Comparison of ENCODE assay signal across 15 cellular contexts in genomic region chr14:99768381-99768780, GRCh38. TPM values are rescaled to one million over a fixed set of nuclear protein-coding genes. Genes with fewer than 3 reads are reported as not detected.
DNase-seq lines count a peak whose midpoint lies in the region; FAIRE-seq and TF ChIP-seq lines count a peak whose summit lies in the region.
"Had no signal": no experiment of that assay in that cellular context is flagged by ENCODE, and none has a peak within 500 bp of the region (broad histone marks: within the 10 kb centered on the region; RNA-seq: fewer than 3 reads in every experiment).

No MANE protein-coding gene starts in this region.

- no peak overlapping the region for H3K18ac ChIP-seq in trophoblast cell (ENCODE audit: low read length)

- H2BK5ac ChIP-seq in trophoblast cell (ENCODE audit: low read depth, low read length, poor library complexity): no peak overlapping the region

- H3K79me2 ChIP-seq in trophoblast cell (ENCODE audit: control insufficient read depth, insufficient read depth, low read length, poor library complexity): no peaks in the 10 kb centered on the region

- FAIRE-seq in kidney (lab: Jason Lieb, UNC): no peak
- FAIRE-seq: small intestine had no signal

- H2BK120ac ChIP-seq in trophoblast cell (ENCODE audit: insufficient read depth, low read length, poor library complexity): no peak overlapping the region

- intact Hi-C loops in ascending aorta (cut with DNase I) (loop anchor here (10.0 kb wide), 1 partner anchor 536 kb away; the partner anchor contains the start of gene SLC25A29), kidney (cut with DNase I) (no loop called here), tibial artery (cut with DNase I; ENCODE audit: low total_unique reads) (no loop called here)

- H3K4me3 ChIP-seq in ascending aorta (no peak overlapping the region), kidney (ENCODE audit: low read length in 2 of 2) (no peak overlapping the region), tibial artery (no peak overlapping the region), trophoblast cell (ENCODE audit: low read depth, low read length) (no peak overlapping the region)
- H3K4me3 ChIP-seq: tibial nerve had no signal

- H2BK12ac ChIP-seq in trophoblast cell (ENCODE audit: low read length): no peak overlapping the region

- H3K9ac ChIP-seq in kidney (ENCODE audit: low read length in 2 of 2) (no peak overlapping the region), trophoblast cell (ENCODE audit: low read length) (no peak overlapping the region)

- no peak overlapping the region for H3K14ac ChIP-seq in trophoblast cell (ENCODE audit: low read length)

- H3K9me3 ChIP-seq in ascending aorta: no peaks in the 10 kb centered on the region
- no peaks in the 10 kb centered on the region for H3K9me3 ChIP-seq in kidney (ENCODE audit: control insufficient read depth in 1 of 2, low read length in 2 of 2)
- H3K9me3 ChIP-seq in tibial artery: no peaks in the 10 kb centered on the region
- no peaks in the 10 kb centered on the region for H3K9me3 ChIP-seq in trophoblast cell (ENCODE audit: insufficient read depth, low read depth, low read length)

- H3K27me3 ChIP-seq in ascending aorta (no peaks in the 10 kb centered on the region), tibial artery (no peaks in the 10 kb centered on the region), trophoblast cell (ENCODE audit: insufficient read depth, low read length) (no peaks in the 10 kb centered on the region)
- H3K27me3 ChIP-seq: tibial nerve had no signal

- H2AFZ ChIP-seq in trophoblast cell (ENCODE audit: insufficient read depth, low read length, poor library complexity): no peak overlapping the region

- no peak overlapping the region for H2AK5ac ChIP-seq in trophoblast cell (ENCODE audit: low read length)

- no peak overlapping the region for H4K12ac ChIP-seq in trophoblast cell (ENCODE audit: low read depth, low read length)

- no peak overlapping the region for H4K8ac ChIP-seq in trophoblast cell (ENCODE audit: low read depth, low read length)

- TF ChIP-seq CTCF in ascending aorta (IDR thresholded peaks at IDR 0.05): no peak
- TF ChIP-seq CTCF in kidney (IDR thresholded peaks at IDR 0.05; ENCODE audit: borderline replicate concordance, extremely low read depth, insufficient read depth): no peak
- no peak for TF ChIP-seq CTCF in tibial artery (IDR thresholded peaks at IDR 0.05)

- H3K79me1 ChIP-seq in trophoblast cell (ENCODE audit: low read length): no peaks in the 10 kb centered on the region

- peak overlapping the region; percentile 89 to 95 for H3K27ac ChIP-seq in ascending aorta
- H3K27ac ChIP-seq in kidney (ENCODE audit: low read depth in 2 of 2, low read length in 2 of 2): no peak overlapping the region
- H3K27ac ChIP-seq in tibial artery: peak overlapping the region; percentile 87 to 91
- no peak overlapping the region for H3K27ac ChIP-seq in trophoblast cell (ENCODE audit: low read depth, low read length)

- no CpG with 5 or more reads among the region's 6 CpGs for WGBS in trophoblast cell (ENCODE audit: extremely low coverage, insufficient coverage, insufficient read length)

- H3K4me1 ChIP-seq in ascending aorta: peaks cover 10 to 16% of the 10 kb centered on the region in 2 donors
- peaks cover 3 to 6% of the 10 kb centered on the region in 2 donors for H3K4me1 ChIP-seq in kidney (ENCODE audit: control insufficient read depth in 1 of 2, insufficient read depth in 1 of 2, low read depth in 1 of 2, low read length in 2 of 2)
- peaks cover 0 to 22% (median 9%) of the 10 kb centered on the region in 4 donors for H3K4me1 ChIP-seq in tibial artery
- peaks cover under 1 to 7% of the 10 kb centered on the region in 2 experiments for H3K4me1 ChIP-seq in trophoblast cell (ENCODE audit: control insufficient read depth in 1 of 2, insufficient read depth in 2 of 2, low read length in 2 of 2)

- no peak overlapping the region for H3K23ac ChIP-seq in trophoblast cell (ENCODE audit: low read length)

- no peak overlapping the region for H3K4ac ChIP-seq in trophoblast cell (ENCODE audit: low read depth, low read length)

- H3K36me3 ChIP-seq in ascending aorta (no peaks in the 10 kb centered on the region), kidney (ENCODE audit: control insufficient read depth in 1 of 2, insufficient read depth in 2 of 2, low read length in 2 of 2) (no peaks in the 10 kb centered on the region), tibial artery (no peaks in the 10 kb centered on the region), trophoblast cell (ENCODE audit: control insufficient read depth in 1 of 2, insufficient read depth in 2 of 2, low read length in 2 of 2) (no peaks in the 10 kb centered on the region)
- H3K36me3 ChIP-seq: tibial nerve had no signal

- no peak overlapping the region for H3K4me2 ChIP-seq in trophoblast cell (ENCODE audit: low read length)

- H4K91ac ChIP-seq in trophoblast cell (ENCODE audit: low read depth, low read length): no peak overlapping the region

- peak; percentile 50 for DNase-seq in activated effector memory CD4-positive, alpha-beta T cell treated with anti-CD3 and anti-CD28 coated beads, Interleukin-2, amount 50 U/mL, for 16 hours
- no peak for DNase-seq in activated effector memory CD4-positive, alpha-beta T cell treated with Interleukin-2 at 50 U/mL for 16 hours
- DNase-seq in ascending aorta (ENCODE audit: low spot score in 2 of 2) (no peak), kidney (peak; percentile 38), tibial artery (peak in 1 of 2 donors; percentile 31), cerebellar nuclear complex (lab: John Stamatoyannopoulos, UW) (no peak), trophoblast cell (no peak), hippocampal formation (lab: John Stamatoyannopoulos, UW) (no peak)
- DNase-seq: activated CD4-positive, alpha-beta T cell treated with anti-CD3 and anti-CD28 coated beads for 1 hour; activated CD8-positive, alpha-beta memory T cell treated with anti-CD3 and anti-CD28 coated beads, Interleukin-2, amount 50 U/mL, for 48 hours; GDM1; immature natural killer cell; SHP77; small intestine had no signal

RNA-seq across cellular contexts. Expression of gene EML1, which starts 24.8 kb away (rescaled TPM):
- total RNA-seq in ascending aorta: 28.3 TPM
- total RNA-seq in kidney: 35.9 TPM
- 7.9 TPM for polyA plus RNA-seq in kidney (ENCODE audit: insufficient read depth, low read depth, low replicate concordance)
- 5.5 and 6.1 TPM in 2 replicates for polyA plus RNA-seq in trophoblast cell (2013)
- polyA plus RNA-seq: immature natural killer cell had no signal

Comparison
In these comparisons a context has a peak if more than half of its experiments do, and no peak if none do; other contexts are left out.
1. DNase-seq: peak in activated effector memory CD4-positive, alpha-beta T cell treated with anti-CD3 and anti-CD28 coated beads, Interleukin-2, amount 50 U/mL, for 16 hours (single experiment) and kidney (single experiment); none in activated effector memory CD4-positive, alpha-beta T cell treated with Interleukin-2 at 50 U/mL for 16 hours (single experiment), ascending aorta (0 of 2), cerebellar nuclear complex (0 of 2), trophoblast cell (0 of 2) and hippocampal formation (0 of 2).
2. H3K27ac ChIP-seq: peak in ascending aorta (2 of 2) and tibial artery (2 of 2); none in kidney (0 of 2) and trophoblast cell (single experiment).